ENCODE assay signal across 2 cellular contexts in the genomic region with DNA sequence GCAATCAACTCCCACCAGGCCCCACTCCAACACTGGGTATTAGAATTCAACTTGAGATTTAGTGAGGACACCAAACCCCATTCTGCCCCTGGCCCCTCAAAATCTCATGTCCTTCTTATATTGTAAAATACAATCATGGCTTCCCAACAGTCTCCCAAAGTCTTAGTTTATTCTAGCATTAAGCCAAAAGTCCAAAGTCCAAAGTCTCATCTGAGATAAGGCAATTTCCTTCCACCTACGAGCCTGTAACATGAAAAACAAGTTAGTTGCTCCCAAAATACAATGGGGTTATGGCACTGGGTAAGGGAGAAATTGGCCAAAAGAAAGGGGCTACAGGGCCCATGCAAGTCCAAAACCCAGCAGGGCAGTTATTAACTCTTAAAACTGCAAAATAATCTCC.
TF ChIP-seq lines count a peak whose summit lies in the region.

No MANE protein-coding gene starts in this region.

TF ChIP-seq in liver, 16 proteins besides CTCF, POLR2A, EP300 and RAD21:
- TF ChIP-seq FOXA2 (IDR thresholded peaks at IDR 0.05) (no peak), HNF4A (conservative IDR thresholded peaks at IDR 0.05) (peak; percentile 33 to 73), GABPA (IDR thresholded peaks at IDR 0.05 in 1 of 2, conservative IDR thresholded peaks at IDR 0.05 in 1 of 2) (no peak), RXRA (IDR thresholded peaks at IDR 0.05) (no peak), HNF4G (IDR thresholded peaks at IDR 0.05) (no peak), JUND (IDR thresholded peaks at IDR 0.05) (no peak), NR2F2 (IDR thresholded peaks at IDR 0.05) (no peak), TAF1 (conservative IDR thresholded peaks at IDR 0.05) (no peak)

TF ChIP-seq in HepG2, 621 proteins besides CTCF, POLR2A, EP300 and RAD21:
- no peak for TF ChIP-seq ZNF597 (CRISPR knock-in tag; IDR thresholded peaks at IDR 0.05)
- no peak for TF ChIP-seq GPBP1L1 (CRISPR knock-in tag; IDR thresholded peaks at IDR 0.05)
- no peak for TF ChIP-seq ZNF644 (CRISPR knock-in tag; IDR thresholded peaks at IDR 0.05; ENCODE audit: low read depth)
- TF ChIP-seq KAT7 (CRISPR knock-in tag; IDR thresholded peaks at IDR 0.05; ENCODE audit: borderline replicate concordance) = no peak
- TF ChIP-seq ZBTB33 (CRISPR knock-in tag; IDR thresholded peaks at IDR 0.05) = no peak
- no peak for TF ChIP-seq IRF2 (CRISPR knock-in tag; IDR thresholded peaks at IDR 0.05)
- TF ChIP-seq GABPB1 (CRISPR knock-in tag; IDR thresholded peaks at IDR 0.05) = no peak
- TF ChIP-seq ZZZ3 (CRISPR knock-in tag; IDR thresholded peaks at IDR 0.05; ENCODE audit: borderline replicate concordance) = no peak
- TF ChIP-seq ZNF564 (CRISPR knock-in tag; IDR thresholded peaks at IDR 0.05) = no peak
